ENCODE assay signal across 16 cellular contexts in the genomic region with DNA sequence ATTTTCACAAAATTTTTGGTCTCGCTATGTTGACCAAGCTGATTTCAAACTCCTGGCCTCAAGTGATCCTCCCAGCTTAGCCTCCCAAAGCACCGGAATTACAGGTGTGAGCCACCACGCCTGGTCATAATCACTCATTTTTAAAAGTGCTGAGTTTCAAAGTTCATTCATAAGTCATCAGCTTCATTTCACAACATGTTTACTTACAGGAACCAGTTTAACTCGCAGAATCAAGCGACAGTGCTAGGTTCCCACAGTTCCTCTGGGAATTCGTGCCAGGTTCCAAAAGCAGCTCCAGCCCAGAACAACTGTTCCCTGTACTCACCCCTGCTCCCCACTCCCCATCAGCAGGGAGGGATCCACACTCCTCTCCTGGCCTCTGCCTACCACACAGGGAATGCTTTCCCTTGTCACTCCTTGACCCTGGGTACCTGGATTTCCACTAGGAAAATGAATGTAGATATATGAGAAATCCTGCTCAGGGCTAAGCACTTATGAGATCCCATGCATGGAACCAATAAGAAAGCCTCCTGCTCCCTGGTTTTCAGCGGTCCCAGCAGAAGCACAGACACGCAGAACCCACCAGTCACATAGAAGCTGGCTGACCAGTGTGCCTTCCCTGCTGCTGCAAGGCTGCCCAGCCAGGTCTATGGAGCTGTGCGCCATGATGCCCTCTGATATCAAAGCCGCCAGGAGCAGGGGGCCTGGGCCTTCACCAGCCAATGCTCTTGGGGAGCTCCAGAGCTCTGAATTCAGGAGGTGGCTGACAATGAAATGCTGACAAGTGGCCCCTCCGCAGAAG.
DNase-seq lines count a peak whose midpoint lies in the region; ATAC-seq and TF ChIP-seq lines count a peak whose summit lies in the region.
"Had no signal": no experiment of that assay in that cellular context is flagged by ENCODE, and none has a peak within 500 bp of the region (broad histone marks: within the 10 kb centered on the region; RNA-seq: fewer than 3 reads in every experiment).

No MANE protein-coding gene starts in this region.

- H3K18ac ChIP-seq in neuronal stem cell (ENCODE audit: low read length), result no peak overlapping the region

- no peak overlapping the region for H2BK15ac ChIP-seq in neuronal stem cell (ENCODE audit: low read length)

- TF ChIP-seq RAD21 in HCT116 (IDR thresholded peaks at IDR 0.05; ENCODE audit: low read depth), result no peak

- no peaks in the 10 kb centered on the region for H4K20me1 ChIP-seq in HCT116 (ENCODE audit: insufficient read depth)

- H3K79me2 ChIP-seq in HCT116 (ENCODE audit: insufficient read depth, low read length), result no peaks in the 10 kb centered on the region

- ATAC-seq in HCT116 (no peak), sciatic nerve (no peak)

- no peak overlapping the region for H3K23ac ChIP-seq in neuronal stem cell (ENCODE audit: low read depth, low read length, poor library complexity)

- H3K14ac ChIP-seq in neuronal stem cell (ENCODE audit: low read length), result no peak overlapping the region

- H3K36me3 ChIP-seq in HCT116 (ENCODE audit: control insufficient read depth in 1 of 2, insufficient read depth in 2 of 2, low read length in 2 of 2) (peaks cover 0 to 3% of the 10 kb centered on the region in 2 experiments; a peak in 1 of 4 replicates), neuronal stem cell (replicated peaks in 1 of 2; ENCODE audit: control insufficient read depth in 2 of 2, insufficient read depth in 2 of 2, low read length in 2 of 2) (peaks cover 0 to 13% of the 10 kb centered on the region in 2 donors)

- H3K9ac ChIP-seq in HCT116 (ENCODE audit: low read length) (no peak overlapping the region), neuronal stem cell (ENCODE audit: low read depth, low read length, poor library complexity) (no peak overlapping the region)

- RAD21 ChIA-PET in HCT116 (lab: Charles Lee; ENCODE audit: low non-redundant PET in 1 of 2, low total read pairs in 2 of 2, uncharacterized antibody in 2 of 2, unreplicated experiment in 2 of 2), result interaction anchor here in 1 of 2 experiments (0.6 kb wide), 1 partner anchor 85 kb away, joined by 3 read pairs; no protein-coding TSS in a partner anchor

- BruUV-seq in HCT116 (replicated peaks; lab: Mats Ljungman, UMichigan), result no TSS peak

- H3K4ac ChIP-seq in neuronal stem cell (ENCODE audit: low read length), result no peak overlapping the region

- no peak overlapping the region for H4K91ac ChIP-seq in neuronal stem cell (ENCODE audit: low read depth, low read length, poor library complexity)

- no peak overlapping the region for H2AFZ ChIP-seq in HCT116 (ENCODE audit: low read depth, low read length, poor library complexity, severe bottlenecking)
- H2AFZ ChIP-seq in neuronal stem cell (ENCODE audit: low read length), result no peak overlapping the region

- no peaks in the 10 kb centered on the region for H3K9me3 ChIP-seq in HCT116 (ENCODE audit: control insufficient read depth in 1 of 2, insufficient read depth in 1 of 2, low read depth in 1 of 2, low read length in 2 of 2)
- H3K9me3 ChIP-seq in neuronal stem cell (replicated peaks in 1 of 2; ENCODE audit: control insufficient read depth in 2 of 2, insufficient read depth in 1 of 2, low read depth in 1 of 2, low read length in 2 of 2), result no peaks in the 10 kb centered on the region
- H3K9me3 ChIP-seq: BE2C had no signal

- intact Hi-C loops in HCT116 (cut with micrococcal nuclease), result no loop called here
- intact Hi-C loops in sciatic nerve (cut with DNase I), result no loop called here

- no peak overlapping the region for H2BK12ac ChIP-seq in neuronal stem cell (ENCODE audit: low read length)

- H3K9me2 ChIP-seq in HCT116 (ENCODE audit: insufficient read depth), result no peaks in the 10 kb centered on the region

- H3K27ac ChIP-seq in HCT116 (ENCODE audit: low read depth, low read length) (no peak overlapping the region), neuronal stem cell (replicated peaks; ENCODE audit: low read length) (no peak overlapping the region)

- CTCF ChIA-PET in HCT116 (lab: Charles Lee), result no interaction called here

- POLR2A ChIA-PET in HCT116 (lab: Charles Lee), result no interaction called here

- TF ChIP-seq POLR2A in HCT116 (IDR thresholded peaks at IDR 0.05; ENCODE audit: borderline replicate concordance, extremely low read depth, insufficient read depth, insufficient read length), result no peak

- in situ Hi-C loops in T47D (cut with HindIII; ENCODE audit: low pct_unique_long_range_greater_than_20kb, low sequenced_read_pairs), result no loop called here

- no peaks in the 10 kb centered on the region for H3K79me1 ChIP-seq in neuronal stem cell (ENCODE audit: low read depth, low read length)

- WGBS in neuronal stem cell (ENCODE audit: extremely low coverage in 2 of 2, insufficient read length in 2 of 2, insufficient replicate concordance in 1 of 2), 2 donors, result no CpG with 5 or more reads among the region's 11 CpGs

- H3K4me3 ChIP-seq in HCT116 (replicated peaks in 1 of 2; ENCODE audit: low read depth in 1 of 2, low read length in 2 of 2) (no peak overlapping the region), neuronal stem cell (ENCODE audit: low read length in 2 of 2) (no peak overlapping the region)

- TF ChIP-seq CTCF in HCT116 (IDR thresholded peaks at IDR 0.05 in 2 of 3, conservative IDR thresholded peaks at IDR 0.05 in 1 of 3; ENCODE audit: borderline replicate concordance in 1 of 3, insufficient read depth in 1 of 3, low read depth in 2 of 3, low read length in 2 of 3), result no peak

- H2BK5ac ChIP-seq in neuronal stem cell (ENCODE audit: low read length), result no peak overlapping the region

- H3K27me3 ChIP-seq in HCT116 (ENCODE audit: insufficient read depth, low read length), result no peaks in the 10 kb centered on the region
- no peaks in the 10 kb centered on the region for H3K27me3 ChIP-seq in neuronal stem cell (ENCODE audit: control insufficient read depth in 3 of 3, insufficient read depth in 3 of 3, low read depth in 1 of 3, low read length in 3 of 3)
- H3K27me3 ChIP-seq: BE2C had no signal

- DNase-seq in HCT116 (ENCODE audit: low read depth, low spot score) (no peak), T47D (ENCODE audit: low read depth in 1 of 2, low spot score in 1 of 2) (peak; percentile 57 to 92), iris pigment epithelial cell (ENCODE audit: low read depth) (peak; percentile 69), sciatic nerve (ENCODE audit: low spot score) (peak; percentile 28), superior temporal gyrus (ENCODE audit: extremely low spot score) (no peak), kidney tubule cell (ENCODE audit: low spot score) (no peak), neuronal stem cell (ENCODE audit: low spot score) (no peak)
- DNase-seq in activated T-cell treated with anti-CD3 and anti-CD28 coated beads, Interleukin-2, amount 50 U/mL, for 1 hour, result no peak
- DNase-seq: activated CD8-positive, alpha-beta memory T cell treated with anti-CD3 and anti-CD28 coated beads for 24 hours; activated naive CD4-positive, alpha-beta T cell; BE2C; naive B cell; NCI-H1105; NCI-H510A treated with DMSO at 0.1 percent for 48 hours; stimulated activated CD4-positive, alpha-beta T cell treated with anti-CD3 and anti-CD28 coated beads, Interleukin-15, amount 100 ng/mL, for 24 hours; stimulated activated CD8-positive, alpha-beta memory T cell treated with anti-CD3 and anti-CD28 coated beads, Interleukin-4, amount 100 ng/mL, for 48 hours had no signal

- H2AK5ac ChIP-seq in neuronal stem cell (ENCODE audit: low read depth, low read length), result no peak overlapping the region

- H4K8ac ChIP-seq in neuronal stem cell (ENCODE audit: low read depth, low read length), result no peak overlapping the region

- peak overlapping the region; percentile 15; the same call in 1 of the 2 replicates for H3K4me2 ChIP-seq in HCT116 (ENCODE audit: low read length)
- no peak overlapping the region for H3K4me2 ChIP-seq in neuronal stem cell (ENCODE audit: insufficient read depth, low read length, poor library complexity, severe bottlenecking)

- no peak overlapping the region for H2BK120ac ChIP-seq in neuronal stem cell (ENCODE audit: low read depth, low read length)

- H3K4me1 ChIP-seq in HCT116 (ENCODE audit: control insufficient read depth in 1 of 2, insufficient read depth in 2 of 2, low read length in 2 of 2) (peaks cover 22 to 45% of the 10 kb centered on the region in 2 experiments), neuronal stem cell (ENCODE audit: control insufficient read depth in 2 of 2, insufficient read depth in 1 of 2, low read depth in 1 of 2, low read length in 2 of 2) (peaks cover 6 to 7% of the 10 kb centered on the region in 2 donors)

TF ChIP-seq in HCT116, 20 proteins besides CTCF, POLR2A, EP300 and RAD21 (continues in another document):
- TF ChIP-seq ELF1 (IDR thresholded peaks at IDR 0.05; ENCODE audit: borderline replicate concordance, low read depth) (no peak), CBX3 (IDR thresholded peaks at IDR 0.05; ENCODE audit: low read depth) (no peak), YY1 (IDR thresholded peaks at IDR 0.05; ENCODE audit: extremely low read depth, insufficient replicate concordance, low read depth, low read length) (no peak), SP1 (IDR thresholded peaks at IDR 0.05; ENCODE audit: low read depth) (0 out of 2 replicates have a peak, but pooled peaks have one; percentile 22), POLR2AphosphoS5 (IDR thresholded peaks at IDR 0.05; ENCODE audit: low read depth, low read length) (no peak), SIN3A (IDR thresholded peaks at IDR 0.05; ENCODE audit: low read depth) (no peak), EZH2 (IDR thresholded peaks at IDR 0.05) (no peak), ZNF274 (IDR thresholded peaks at IDR 0.05; ENCODE audit: low read depth, low read length) (no peak), ZFX (IDR thresholded peaks at IDR 0.05) (no peak)
- TF ChIP-seq, protein P1, sequence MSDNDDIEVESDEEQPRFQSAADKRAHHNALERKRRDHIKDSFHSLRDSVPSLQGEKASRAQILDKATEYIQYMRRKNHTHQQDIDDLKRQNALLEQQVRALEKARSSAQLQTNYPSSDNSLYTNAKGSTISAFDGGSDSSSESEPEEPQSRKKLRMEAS (IDR thresholded peaks at IDR 0.05), result no peak
- TF ChIP-seq, protein P2, sequence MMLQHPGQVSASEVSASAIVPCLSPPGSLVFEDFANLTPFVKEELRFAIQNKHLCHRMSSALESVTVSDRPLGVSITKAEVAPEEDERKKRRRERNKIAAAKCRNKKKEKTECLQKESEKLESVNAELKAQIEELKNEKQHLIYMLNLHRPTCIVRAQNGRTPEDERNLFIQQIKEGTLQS (IDR thresholded peaks at IDR 0.05), result no peak

Comparison
In these comparisons a context has a peak if more than half of its experiments do, and no peak if none do; other contexts are left out.
1. DNase-seq: peak in T47D (2 of 2), iris pigment epithelial cell (single experiment) and sciatic nerve (single experiment); none in HCT116 (single experiment), superior temporal gyrus (single experiment), activated T-cell treated with anti-CD3 and anti-CD28 coated beads, Interleukin-2, amount 50 U/mL, for 1 hour (single experiment), kidney tubule cell (single experiment) and neuronal stem cell (single experiment).